Comparison of ENCODE assay signal across 29 cellular contexts in the genomic region with DNA sequence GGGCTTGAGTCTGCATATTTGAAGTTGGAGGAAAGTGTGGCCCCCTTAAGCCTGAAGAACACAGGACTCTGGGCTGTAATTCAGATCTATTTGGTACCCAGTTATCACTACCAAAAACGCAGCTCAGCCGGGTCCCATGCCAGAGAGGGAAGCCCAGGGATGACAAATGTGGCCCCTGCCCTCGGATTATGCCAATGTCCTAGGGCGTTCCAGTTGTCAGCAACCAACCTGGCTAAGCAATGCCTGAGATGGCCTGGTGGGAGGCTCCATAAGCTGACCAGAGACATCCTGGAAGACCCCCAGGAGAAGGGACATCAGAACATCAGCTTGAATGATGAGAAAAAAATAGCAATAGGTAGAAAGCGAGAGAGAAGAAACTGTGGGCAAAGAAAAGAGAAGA.
"Had no signal": no experiment of that assay in that cellular context is flagged by ENCODE, and none has a peak within 500 bp of the region (broad histone marks: within the 10 kb centered on the region; RNA-seq: fewer than 3 reads in every experiment).

No MANE protein-coding gene starts in this region.

- DNase-seq: activated B cell treated with CpG ODN at 0.5 μM for 24 hours; activated CD4-positive, alpha-beta memory T cell treated with anti-CD3 and anti-CD28 coated beads for 36 hours; activated CD4-positive, alpha-beta T cell treated with anti-CD3 and anti-CD28 coated beads for 4 hours; activated CD4-positive, alpha-beta T cell treated with anti-CD3 and anti-CD28 coated beads, Interleukin-2, amount 10 ng/mL, durations not matched to agents 24 days and 14 days; activated CD4-positive, alpha-beta T cell treated with anti-CD3 and anti-CD28 coated beads, Interleukin-2, amount 50 U/mL, for 1 hour; activated CD4-positive, alpha-beta T cell treated with anti-CD3 and anti-CD28 coated beads, Interleukin-2, amount 50 U/mL, for 4 hours; activated CD4-positive, CD25-positive, alpha-beta regulatory T cell treated with anti-CD3 and anti-CD28 coated beads, Interleukin-2, amount 50 U/mL, for 72 hours; activated CD8-positive, alpha-beta memory T cell treated with anti-CD3 and anti-CD28 coated beads, Interleukin-2, amount 50 U/mL, for 4 hours; activated CD8-positive, alpha-beta T cell treated with anti-CD3 and anti-CD28 coated beads for 36 hours; activated gamma-delta T cell treated with Interleukin-2 at 50 U/mL for 16 hours; activated naive CD4-positive, alpha-beta T cell; activated naive CD4-positive, alpha-beta T cell treated with anti-CD3 and anti-CD28 coated beads for 36 hours; activated naive CD4-positive, alpha-beta T cell treated with anti-CD3 and anti-CD28 coated beads, Interleukin-2, amount 50 U/mL, for 16 hours; activated naive CD8-positive, alpha-beta T cell treated with anti-CD3 and anti-CD28 coated beads for 36 hours; activated T-cell treated with anti-CD3 and anti-CD28 coated beads for 4 hours; activated T-cell treated with anti-CD3 and anti-CD28 coated beads, Interleukin-2, amount 50 U/mL, for 1 hour; activated T-cell treated with anti-CD3 and anti-CD28 coated beads, Interleukin-2, amount 50 U/mL, for 4 hours; activated T-cell treated with anti-CD3 and anti-CD28 coated beads, Interleukin-2, amount 50 U/mL, for 72 hours; adrenal gland; amniotic stem cell; aorta; body of pancreas; brain microvascular endothelial cell; SW 1271; T-helper 1 cell; T-helper 2 cell; T-helper 9 cell had no signal

- ATAC-seq: activated CD8-positive, alpha-beta T cell treated with anti-CD3 and anti-CD28 coated beads for 36 hours; activated naive CD4-positive, alpha-beta T cell treated with anti-CD3 and anti-CD28 coated beads, Interleukin-2, amount 50 U/mL, for 72 hours; activated T-cell treated with anti-CD3 and anti-CD28 coated beads, Interleukin-2, amount 50 U/mL, for 4 hours; activated T-cell treated with anti-CD3 and anti-CD28 coated beads, Interleukin-2, amount 50 U/mL, for 72 hours; activated T-helper 17 cell treated with anti-CD3 and anti-CD28 coated beads, Interleukin-2, amount 50 U/mL, for 72 hours; body of pancreas had no signal
